32 cellular contexts compared by ENCODE assay signal in genomic region chr17:81265576-81265975, GRCh38.
"Had no signal": no experiment of that assay in that cellular context is flagged by ENCODE, and none has a peak within 500 bp of the region (broad histone marks: within the 10 kb centered on the region; RNA-seq: fewer than 3 reads in every experiment).

No MANE protein-coding gene starts in this region.

- H3K9me3 ChIP-seq: Peyer's patch had no signal

- DNase-seq: activated CD4-positive, alpha-beta T cell treated with anti-CD3 and anti-CD28 coated beads, Interleukin-2, amount 10 ng/mL, durations not matched to agents 24 days and 14 days; activated CD4-positive, alpha-beta T cell treated with anti-CD3 and anti-CD28 coated beads, Interleukin-2, amount 50 U/mL, for 4 hours; activated CD8-positive, alpha-beta T cell treated with anti-CD3 and anti-CD28 coated beads for 36 hours; activated effector memory CD4-positive, alpha-beta T cell treated with anti-CD3 and anti-CD28 coated beads, Interleukin-2, amount 50 U/mL, for 16 hours; activated naive CD4-positive, alpha-beta T cell; activated naive CD4-positive, alpha-beta T cell treated with anti-CD3 and anti-CD28 coated beads, Interleukin-2, amount 50 U/mL, for 16 hours; activated naive CD8-positive, alpha-beta T cell treated with anti-CD3 and anti-CD28 coated beads for 36 hours; activated T-cell treated with anti-CD3 and anti-CD28 coated beads, Interleukin-2, amount 50 U/mL, for 1 hour; activated T-cell treated with anti-CD3 and anti-CD28 coated beads, Interleukin-2, amount 50 U/mL, for 72 hours; amniotic stem cell; aorta; Karpas-422; KBM-7; NCI-H1105; NCI-H1417 treated with DMSO at 0.1 percent for 48 hours; NCI-H187 treated with DMSO at 0.1 percent for 48 hours; NCI-H2081; NCI-H2171 treated with DMSO at 0.1 percent for 48 hours; NCI-H226; NCI-H446 treated with DMSO at 0.1 percent for 48 hours; NCI-H524 treated with DMSO at 0.1 percent for 48 hours; Peyer's patch; RPMI8226; SIG-M5; T-cell; T-helper 2 cell; T-helper 9 cell; WERI-Rb-1 had no signal

- H3K27me3 Mint-ChIP-seq: activated CD4-positive, alpha-beta T cell treated with anti-CD3 and anti-CD28 coated beads, Interleukin-2, amount 10 ng/mL, durations not matched to agents 24 days and 14 days; activated CD8-positive, alpha-beta T cell treated with anti-CD3 and anti-CD28 coated beads for 36 hours; activated naive CD8-positive, alpha-beta T cell treated with anti-CD3 and anti-CD28 coated beads for 36 hours; activated T-helper 17 cell treated with anti-CD3 and anti-CD28 coated beads, Interleukin-2, amount 50 U/mL, for 72 hours; IgD-negative memory B cell; T-cell had no signal

- H3K4me1 Mint-ChIP-seq: activated T-helper 17 cell treated with anti-CD3 and anti-CD28 coated beads, Interleukin-2, amount 50 U/mL, for 72 hours had no signal

- H3K27ac ChIP-seq: cardiac muscle cell, Peyer's patch, WERI-Rb-1 had no signal

- H3K9me3 Mint-ChIP-seq: activated CD4-positive, alpha-beta T cell treated with anti-CD3 and anti-CD28 coated beads, Interleukin-2, amount 10 ng/mL, durations not matched to agents 24 days and 14 days; activated CD8-positive, alpha-beta T cell treated with anti-CD3 and anti-CD28 coated beads for 36 hours; activated naive CD8-positive, alpha-beta T cell treated with anti-CD3 and anti-CD28 coated beads for 36 hours; activated T-cell treated with anti-CD3 and anti-CD28 coated beads, Interleukin-2, amount 50 U/mL, for 72 hours; activated T-helper 17 cell treated with anti-CD3 and anti-CD28 coated beads, Interleukin-2, amount 50 U/mL, for 72 hours; IgD-negative memory B cell; T-cell had no signal

- H3K27ac Mint-ChIP-seq: activated CD4-positive, alpha-beta T cell treated with anti-CD3 and anti-CD28 coated beads, Interleukin-2, amount 10 ng/mL, durations not matched to agents 24 days and 14 days; activated CD8-positive, alpha-beta T cell treated with anti-CD3 and anti-CD28 coated beads for 36 hours; activated naive CD8-positive, alpha-beta T cell treated with anti-CD3 and anti-CD28 coated beads for 36 hours; activated T-cell treated with anti-CD3 and anti-CD28 coated beads, Interleukin-2, amount 50 U/mL, for 72 hours; activated T-helper 17 cell treated with anti-CD3 and anti-CD28 coated beads, Interleukin-2, amount 50 U/mL, for 72 hours; T-cell had no signal

- H3K4me3 Mint-ChIP-seq: activated CD4-positive, alpha-beta T cell treated with anti-CD3 and anti-CD28 coated beads, Interleukin-2, amount 10 ng/mL, durations not matched to agents 24 days and 14 days; activated CD8-positive, alpha-beta T cell treated with anti-CD3 and anti-CD28 coated beads for 36 hours; activated naive CD8-positive, alpha-beta T cell treated with anti-CD3 and anti-CD28 coated beads for 36 hours; activated T-cell treated with anti-CD3 and anti-CD28 coated beads, Interleukin-2, amount 50 U/mL, for 72 hours; activated T-helper 17 cell treated with anti-CD3 and anti-CD28 coated beads, Interleukin-2, amount 50 U/mL, for 72 hours; IgD-negative memory B cell; T-cell had no signal

- H3K4me3 ChIP-seq: cardiac muscle cell, Peyer's patch had no signal

- ATAC-seq: activated CD8-positive, alpha-beta T cell treated with anti-CD3 and anti-CD28 coated beads for 36 hours; activated T-cell treated with anti-CD3 and anti-CD28 coated beads, Interleukin-2, amount 50 U/mL, for 72 hours; activated T-helper 17 cell treated with anti-CD3 and anti-CD28 coated beads, Interleukin-2, amount 50 U/mL, for 72 hours; SK-N-SH treated with all-trans-retinoic acid at 6 μM for 48 hours; T-cell had no signal

- H3K4me1 ChIP-seq: Peyer's patch had no signal

- H3K27me3 ChIP-seq: cardiac muscle cell, Peyer's patch had no signal
